In genomic region chr12:121755591-121755990, GRCh38 we compare ENCODE assay signal across 21 cellular contexts. TPM values are rescaled to one million over a fixed set of nuclear protein-coding genes. Genes with fewer than 3 reads are reported as not detected.
A peak's percentile ranks its signal among the peaks of the same experiment; 100 is the strongest.
DNase-seq lines count a peak whose midpoint lies in the region; ATAC-seq and TF ChIP-seq lines count a peak whose summit lies in the region.
"Had no signal": no experiment of that assay in that cellular context is flagged by ENCODE, and none has a peak within 500 bp of the region (broad histone marks: within the 10 kb centered on the region; RNA-seq: fewer than 3 reads in every experiment).

No MANE protein-coding gene starts in this region.

- TF ChIP-seq CTCF in C4-2B (conservative IDR thresholded peaks at IDR 0.05) (no peak), glutamatergic neuron (IDR thresholded peaks at IDR 0.05; ENCODE audit: partially characterized antibody, unreplicated experiment) (no peak), GM20000 (IDR thresholded peaks at IDR 0.05; ENCODE audit: extremely low read depth, missing control alignments) (no peak)

- no peaks in the 10 kb centered on the region for H3K27me3 ChIP-seq in BLaER1
- H3K27me3 ChIP-seq: MG63 had no signal

- peak overlapping the region; percentile 16 for H3K27ac Mint-ChIP-seq in T-helper 17 cell
- peak overlapping the region; percentile 4 for H3K27ac Mint-ChIP-seq in glutamatergic neuron (ENCODE audit: unreplicated experiment)
- H3K27ac Mint-ChIP-seq: B cell had no signal

- no peaks in the 10 kb centered on the region for H3K36me3 Mint-ChIP-seq in T-helper 17 cell (ENCODE audit: low read depth)
- H3K36me3 Mint-ChIP-seq in glutamatergic neuron (ENCODE audit: unreplicated experiment): no peaks in the 10 kb centered on the region
- H3K36me3 Mint-ChIP-seq: CD4-positive, CD25-positive, alpha-beta regulatory T cell had no signal

- peak overlapping the region; percentile 53 for H3K4me2 ChIP-seq in BLaER1

- no peak for ATAC-seq in T-helper 17 cell
- ATAC-seq: HCT116 had no signal

- peaks cover 29% of the 10 kb centered on the region for H3K4me1 ChIP-seq in BLaER1

- H3K4me3 Mint-ChIP-seq in T-helper 17 cell: no peak overlapping the region
- no peak overlapping the region for H3K4me3 Mint-ChIP-seq in glutamatergic neuron (ENCODE audit: unreplicated experiment)
- H3K4me3 Mint-ChIP-seq: B cell; CD4-positive, CD25-positive, alpha-beta regulatory T cell had no signal

- H3K9me3 ChIP-seq in BLaER1 (no peaks in the 10 kb centered on the region), T-helper 17 cell (ENCODE audit: control insufficient read depth, low read length, poor library complexity, severe bottlenecking) (no peaks in the 10 kb centered on the region)
- H3K9me3 ChIP-seq: MG63 had no signal

- H3K9me3 Mint-ChIP-seq in glutamatergic neuron (ENCODE audit: unreplicated experiment): peaks cover 20% of the 10 kb centered on the region

- 0 out of 2 replicates have a peak overlapping the region, but pooled peaks have one; percentile 66 for H3K27ac ChIP-seq in BLaER1
- peak overlapping the region; percentile 69 for H3K27ac ChIP-seq in C4-2B
- no peak overlapping the region for H3K27ac ChIP-seq in substantia nigra (ENCODE audit: low read depth, low read length, poor library complexity, severe bottlenecking)
- H3K27ac ChIP-seq: RWPE1 had no signal

- H4K20me1 ChIP-seq in BLaER1: no peaks in the 10 kb centered on the region

- peaks cover 44% of the 10 kb centered on the region for H3K36me3 ChIP-seq in BLaER1
- H3K36me3 ChIP-seq: MG63 had no signal

- H3K4me3 ChIP-seq in BLaER1: no peak overlapping the region
- H3K4me3 ChIP-seq: MG63 had no signal

- H3K9ac ChIP-seq in BLaER1: no peak overlapping the region

- no peaks in the 10 kb centered on the region for H3K27me3 Mint-ChIP-seq in T-helper 17 cell
- H3K27me3 Mint-ChIP-seq in glutamatergic neuron (ENCODE audit: unreplicated experiment): peaks cover 11% of the 10 kb centered on the region
- H3K27me3 Mint-ChIP-seq: B cell; CD4-positive, CD25-positive, alpha-beta regulatory T cell had no signal

- H3K4me1 Mint-ChIP-seq in T-helper 17 cell (peaks cover 11% of the 10 kb centered on the region), glutamatergic neuron (ENCODE audit: low read depth, unreplicated experiment) (peaks cover 3% of the 10 kb centered on the region)

- DNase-seq in T-helper 17 cell (no peak), glutamatergic neuron (no peak), HT-29 (ENCODE audit: low spot score) (no peak), GM20000 (ENCODE audit: low spot score) (no peak), substantia nigra (lab: John Stamatoyannopoulos, UW) (no peak), DMS79 treated with DMSO at 0.1 percent for 48 hours (lab: John Stamatoyannopoulos, UW) (no peak)
- DNase-seq: CD4-positive, CD25-positive, alpha-beta regulatory T cell; DMS153; KBM-7; MG63; NCI-H2029; NCI-H446; NCI-H524 treated with DMSO at 0.1 percent for 48 hours; NCI-H82; NK-92 treated with Interleukin-12 subunit alpha and Interleukin-12 subunit beta, amount 100 ng/mL, for 24 hours; SHP77 had no signal

RNA-seq across cellular contexts. Expression of gene RHOF, which starts 37.9 kb away (rescaled TPM):
- 100 to 1,000 TPM; 121 to 122 TPM for total RNA-seq in T-helper 17 cell
- total RNA-seq in glutamatergic neuron (ENCODE audit: unreplicated experiment): 31.1 TPM
- total RNA-seq in HT-29 (2014; rRNA removed; shearing (Covaris generic)): 35.1 and 37.2 TPM in 2 replicates

RNA-seq across cellular contexts. Expression of gene TMEM120B, which starts 43.0 kb away (rescaled TPM):
- total RNA-seq in T-helper 17 cell (1 to 10 TPM; 6.9 to 7.0 TPM), glutamatergic neuron (ENCODE audit: unreplicated experiment) (205 TPM)
- 9.6 and 13.2 TPM in 2 replicates for total RNA-seq in HT-29 (2014; rRNA removed; shearing (Covaris generic))

RNA-seq across cellular contexts. Expression of gene SETD1B, which starts 48.2 kb away (rescaled TPM):
- total RNA-seq in T-helper 17 cell: 10 to 100 TPM; 54.5 to 64.1 TPM
- 35.0 TPM for total RNA-seq in glutamatergic neuron (ENCODE audit: unreplicated experiment)
- 7.2 and 7.7 TPM in 2 replicates for total RNA-seq in HT-29 (2014; rRNA removed; shearing (Covaris generic))

Comparison
In these comparisons a context has a peak if more than half of its experiments do, and no peak if none do; other contexts are left out.
1. RNA of gene TMEM120B, which starts 43.0 kb away (total RNA-seq): 205 TPM in glutamatergic neuron (single experiment); 9.6 to 13.2 TPM in HT-29 and 6.9 to 7.0 TPM in T-helper 17 cell; every median in the first group is over 10 times any median in the second.